8 cellular contexts compared by ENCODE assay signal in genomic region chr1:6260961-6261614, GRCh38. TPM values are rescaled to one million over a fixed set of nuclear protein-coding genes. Genes with fewer than 3 reads are reported as not detected.
A peak's percentile ranks its signal among the peaks of the same experiment; 100 is the strongest.
DNase-seq lines count a peak whose midpoint lies in the region; ATAC-seq, FAIRE-seq and TF ChIP-seq lines count a peak whose summit lies in the region.

Gene GPR153 (minus strand): TSS chr1:6261098. CDS start chr1:6254905, 6,193 bp downstream.

- peak in 1 of 2 donors; percentile 24 for ATAC-seq in CD4-positive, CD25-positive, alpha-beta regulatory T cell (ENCODE audit: low read depth in 2 of 2)
- ATAC-seq in K562 (peak; percentile 77), HG03280 (IDR thresholded peaks at IDR 0.05; ENCODE audit: unreplicated experiment) (no peak)

- CTCF ChIA-PET in K562 (lab: Yijun Ruan, JAX; ENCODE audit: low intra/inter-chr PET ratio): no interaction called here

- dilution Hi-C loops in keratinocyte (cut with MboI; ENCODE audit: extremely low pct_ligation_motif_present, low sequenced_read_pairs): no loop called here

- peak within 1 kb of the TSS; percentile 47 to 88 (median 67) for H3K4me3 Mint-ChIP-seq in CD4-positive, CD25-positive, alpha-beta regulatory T cell
- peak within 1 kb of the TSS; percentile 61 for H3K4me3 Mint-ChIP-seq in HFFc6

- TF ChIP-seq CTCF in HFFc6 (IDR thresholded peaks at IDR 0.05): no peak
- no peak for TF ChIP-seq CTCF in K562 (IDR thresholded peaks at IDR 0.05 in 2 of 3, conservative IDR thresholded peaks at IDR 0.05 in 1 of 3; ENCODE audit: insufficient read depth in 2 of 3, low read depth in 1 of 3, low read length in 3 of 3)
- TF ChIP-seq CTCF in keratinocyte (optimal IDR thresholded peaks at IDR 0.05 in 1 of 3, IDR thresholded peaks at IDR 0.05 in 1 of 3, conservative IDR thresholded peaks at IDR 0.05 in 1 of 3; ENCODE audit: extremely low read depth in 1 of 3, insufficient read depth in 2 of 3, low read length in 3 of 3): no peak

- peaks cover 26% of the 10 kb centered on the region for H3K27me3 Mint-ChIP-seq in CD4-positive, CD25-positive, alpha-beta regulatory T cell
- peaks cover 5% of the 10 kb centered on the region for H3K27me3 Mint-ChIP-seq in HFFc6 (ENCODE audit: insufficient read depth)

- H3K4me1 Mint-ChIP-seq in CD4-positive, CD25-positive, alpha-beta regulatory T cell: peaks cover 0 to 8% (median 3%) of the 10 kb centered on the region in 4 donors
- no peaks in the 10 kb centered on the region; the same call in 1 of the 2 replicates for H3K4me1 Mint-ChIP-seq in HFFc6 (ENCODE audit: low read depth)

- no TSS peak for BruUV-seq in K562 (replicated peaks; lab: Mats Ljungman, UMichigan)

- 3% methylated on average over 34 of the region's 78 CpGs for WGBS in K562 (ENCODE audit: insufficient coverage, low coverage, missing lambda C conversion rate)

- intact Hi-C loops in K562 (cut with micrococcal nuclease): no loop called here

- peaks cover 0 to 2% (median 0%) of the 10 kb centered on the region in 7 donors for H3K9me3 Mint-ChIP-seq in CD4-positive, CD25-positive, alpha-beta regulatory T cell
- H3K9me3 Mint-ChIP-seq in HFFc6: no peaks in the 10 kb centered on the region

- H3K79me2 ChIP-seq in K562 (ENCODE audit: control insufficient read depth, insufficient read depth, low read length): no peaks in the 10 kb centered on the region
- no peaks in the 10 kb centered on the region for H3K79me2 ChIP-seq in keratinocyte (ENCODE audit: control insufficient read depth, insufficient read depth, low read length)

- no peak for TF ChIP-seq RAD21 in K562 (CRISPR knock-in tag; conservative IDR thresholded peaks at IDR 0.05 in 1 of 2, IDR thresholded peaks at IDR 0.05 in 1 of 2)

- peaks cover 3% of the 10 kb centered on the region for H3K36me3 Mint-ChIP-seq in CD4-positive, CD25-positive, alpha-beta regulatory T cell
- H3K36me3 Mint-ChIP-seq in HFFc6 (ENCODE audit: low read depth): no peaks in the 10 kb centered on the region

- H4K20me1 ChIP-seq in K562 (replicated peaks; ENCODE audit: control insufficient read depth, insufficient read depth, low read length) (peaks cover 26% of the 10 kb centered on the region), keratinocyte (ENCODE audit: control insufficient read depth, extremely low read depth, insufficient read depth, low read length) (no peaks in the 10 kb centered on the region)

- TF ChIP-seq POLR2A in K562 (conservative IDR thresholded peaks at IDR 0.05): no peak

- H3K4me2 ChIP-seq in K562 (ENCODE audit: insufficient read depth, low read length): peak within 1 kb of the TSS; percentile 71
- peak within 1 kb of the TSS; percentile 66 for H3K4me2 ChIP-seq in keratinocyte (ENCODE audit: control insufficient read depth, extremely low read depth, insufficient read depth, low read depth, low read length)

- H3K27ac Mint-ChIP-seq in CD4-positive, CD25-positive, alpha-beta regulatory T cell: no peak within 1 kb of the TSS
- H3K27ac Mint-ChIP-seq in HFFc6: no peak within 1 kb of the TSS

- DNase-seq in CD4-positive, CD25-positive, alpha-beta regulatory T cell: peak in 1 of 3 donors; percentile 45
- DNase-seq in HFFc6 (no peak), T follicular helper cell (ENCODE audit: low read depth) (peak; percentile 5), K562 (ENCODE audit: extremely low read depth in 1 of 4, low spot score in 3 of 4) (peak; percentile 82 to 96 (median 92)), keratinocyte (ENCODE audit: low read depth, low spot score) (no peak), middle frontal gyrus (ENCODE audit: extremely low spot score, low spot score) (no peak)
- DNase-seq in stimulated activated CD4-positive, alpha-beta T cell treated with anti-CD3 and anti-CD28 coated beads, Interleukin-2, amount 100 ng/mL, for 48 hours: peak; percentile 37 to 39

- no peak within 1 kb of the TSS for H3K4me3 ChIP-seq in CD4-positive, CD25-positive, alpha-beta regulatory T cell (ENCODE audit: low read depth, low read length)
- H3K4me3 ChIP-seq in K562 (peak within 1 kb of the TSS; percentile 50), keratinocyte (ENCODE audit: control insufficient read depth in 2 of 3, extremely low read depth in 1 of 3, insufficient read depth in 2 of 3, low read depth in 1 of 3, low read length in 3 of 3) (peak within 1 kb of the TSS; percentile 56 to 73 (median 71))

- H3K27ac ChIP-seq in CD4-positive, CD25-positive, alpha-beta regulatory T cell (ENCODE audit: insufficient read depth, low read length, poor library complexity, severe bottlenecking): no peak within 1 kb of the TSS
- H3K27ac ChIP-seq in K562 (ENCODE audit: extremely low read depth, low read depth, low read length) (no peak within 1 kb of the TSS), keratinocyte (ENCODE audit: control insufficient read depth, insufficient read depth, low read length) (peak within 1 kb of the TSS; percentile 4)

- in situ Hi-C loops in K562 (cut with MboI): loop anchor here (25.0 kb wide), 1 partner anchor 951 kb away; no protein-coding TSS in a partner anchor

- H3K27me3 ChIP-seq in CD4-positive, CD25-positive, alpha-beta regulatory T cell (ENCODE audit: control insufficient read depth, insufficient read depth, low read length): no peaks in the 10 kb centered on the region
- H3K27me3 ChIP-seq in K562 (ENCODE audit: control insufficient read depth in 2 of 2, insufficient read depth in 2 of 2, low read length in 2 of 2) (peaks cover 0 to 15% of the 10 kb centered on the region in 2 experiments; a peak in 2 of 5 replicates), keratinocyte (ENCODE audit: control insufficient read depth, extremely low read depth, insufficient read depth, low read length) (no peaks in the 10 kb centered on the region)

- H2AFZ ChIP-seq in K562 (ENCODE audit: low read depth, low read length) (peak within 1 kb of the TSS; percentile 71), keratinocyte (ENCODE audit: control insufficient read depth, low read length) (peak within 1 kb of the TSS; percentile 6)

- H3K9me1 ChIP-seq in K562 (ENCODE audit: control insufficient read depth, insufficient read depth, low read length): no peaks in the 10 kb centered on the region
- peaks cover 3% of the 10 kb centered on the region for H3K9me1 ChIP-seq in keratinocyte (ENCODE audit: control insufficient read depth, extremely low read depth, insufficient read depth, low read length)

- H3K4me1 ChIP-seq in CD4-positive, CD25-positive, alpha-beta regulatory T cell (ENCODE audit: control insufficient read depth, insufficient read depth, low read length, poor library complexity, severe bottlenecking): peaks cover 16% of the 10 kb centered on the region
- H3K4me1 ChIP-seq in K562 (replicated peaks in 1 of 2; ENCODE audit: control insufficient read depth in 2 of 2, insufficient read depth in 2 of 2, low read length in 2 of 2) (peaks cover 0 to 66% of the 10 kb centered on the region in 2 experiments; a peak in 3 of 5 replicates), keratinocyte (ENCODE audit: control insufficient read depth, extremely low read depth, insufficient read depth, low read length) (peaks cover 21% of the 10 kb centered on the region)

- H3K9ac ChIP-seq in K562 (ENCODE audit: insufficient read depth in 1 of 2, low read depth in 2 of 2, low read length in 2 of 2): peak within 1 kb of the TSS; percentile 16 to 84; a peak in 3 of 4 replicates
- H3K9ac ChIP-seq in keratinocyte (ENCODE audit: control insufficient read depth, extremely low read depth, insufficient read depth, low read length): peak within 1 kb of the TSS; percentile 52

- FAIRE-seq in K562 (lab: Jason Lieb, UNC) (no peak), keratinocyte (lab: Jason Lieb, UNC) (no peak)

- POLR2A ChIA-PET in K562 (lab: Yijun Ruan, JAX): interaction anchor here (0.6 kb wide), 1 partner anchor 337 kb away, joined by 3 read pairs; no protein-coding TSS in a partner anchor

- H3K36me3 ChIP-seq in CD4-positive, CD25-positive, alpha-beta regulatory T cell (ENCODE audit: control insufficient read depth, insufficient read depth, low read length): no peaks in the 10 kb centered on the region
- H3K36me3 ChIP-seq in K562 (ENCODE audit: control insufficient read depth, insufficient read depth, low read length) (no peaks in the 10 kb centered on the region; the same call in 1 of the 3 replicates), keratinocyte (ENCODE audit: control insufficient read depth in 2 of 2, extremely low read depth in 1 of 2, insufficient read depth in 2 of 2, low read length in 2 of 2) (peaks cover 6 to 12% of the 10 kb centered on the region in 2 experiments)

- H3K9me3 ChIP-seq in CD4-positive, CD25-positive, alpha-beta regulatory T cell (ENCODE audit: control insufficient read depth in 2 of 2, low read length in 2 of 2): no peaks in the 10 kb centered on the region
- H3K9me3 ChIP-seq in K562 (replicated peaks; ENCODE audit: control insufficient read depth, insufficient read depth, low read depth, low read length): no peaks in the 10 kb centered on the region
- H3K9me3 ChIP-seq in keratinocyte (ENCODE audit: control insufficient read depth, low read depth, low read length): no peaks in the 10 kb centered on the region

- TF ChIP-seq EP300 in K562 (IDR thresholded peaks at IDR 0.05; ENCODE audit: low read length): no peak

RNA-seq across cellular contexts. Expression of gene GPR153, which starts in this region (rescaled TPM):
- total RNA-seq in CD4-positive, CD25-positive, alpha-beta regulatory T cell: 0.15 TPM
- polyA plus RNA-seq in CD4-positive, CD25-positive, alpha-beta regulatory T cell: not detected
- total RNA-seq in HFFc6 (2021; fragmentation: NEBNext Ultra II Directional; extraction: Animal tissue kit (Norgen Biotek cat#: 25700)): 1 to 10 TPM; 6.0 to 7.9 (median 7.2) TPM
- 0.90 and 4.5 TPM in 2 replicates for total RNA-seq in K562 (2011; cell fraction: chromatin; rRNA removed; ENCODE audit: low replicate concordance)
- 2.9 and 4.0 TPM in 2 replicates for total RNA-seq in K562 (2011; cell fraction: nucleolus; rRNA removed)
- 1.5 and 1.6 TPM in 2 replicates for total RNA-seq in K562 (2011; cell fraction: nucleoplasm; rRNA removed)
- total RNA-seq in K562 (2014; rRNA removed) (0.41 and 1.0 TPM in 2 replicates), K562 (2014; rRNA removed; fragmentation: Illumina TruSeq; extraction: Trizol) (0.25 and 0.26 TPM in 2 replicates), K562 (2015; rRNA removed; fragmentation: Illumina TruSeq; extraction: Trizol) (0.49 and 0.51 TPM in 2 replicates), K562 (2021) (1.3 and 1.5 TPM in 2 replicates)
- polyA plus RNA-seq in K562 (2011; rRNA removed) (0.54 and 0.65 TPM in 2 replicates), K562 (2014; fragmentation: Illumina TruSeq; extraction: Trizol) (0.54 and 0.71 TPM in 2 replicates), K562 (2014; fragmentation: Nextera tagmentation; extraction: Ambion mirVana) (under 1 TPM; 0.01 to 0.03 TPM), K562 (2014; rRNA removed) (0.85 and 0.90 TPM in 2 replicates), keratinocyte (7.2 to 14.2 TPM (median 11.0 TPM) in 3 replicates)
- polyA plus RNA-seq in K562 (2011; cell fraction: cytosol; rRNA removed): 0.63 and 2.3 TPM in 2 replicates
- polyA plus RNA-seq in K562 (2011; cell fraction: nucleus; rRNA removed): 1.1 and 3.9 TPM in 2 replicates
- 0.79 and 0.86 TPM in 2 replicates for polyA plus RNA-seq in K562 (2012)
- polyA minus RNA-seq in K562 (2011; rRNA and poly(A)+ RNA removed): 0.30 and 0.81 TPM in 2 replicates
- polyA minus RNA-seq in K562 (2011; cell fraction: cytosol; rRNA and poly(A)+ RNA removed): 0.86 and 1.2 TPM in 2 replicates
- polyA minus RNA-seq in K562 (2011; cell fraction: nucleus; rRNA and poly(A)+ RNA removed): 0.89 and 1.2 TPM in 2 replicates
- polyA plus RNA-seq in keratinocyte (2011; ENCODE audit: low read depth): 1.6 TPM
- 6.3 and 12.9 TPM in 2 replicates for polyA plus RNA-seq in keratinocyte (2011; cell fraction: cytosol; rRNA removed)
- polyA plus RNA-seq in keratinocyte (2011; cell fraction: nucleus; rRNA removed): 19.4 and 28.3 TPM in 2 replicates
- 10.2 and 14.6 TPM in 2 replicates for polyA plus RNA-seq in keratinocyte (2012; ENCODE audit: low replicate concordance)
- polyA minus RNA-seq in keratinocyte: 12.7 to 36.7 TPM (median 22.7 TPM) in 3 replicates
- polyA minus RNA-seq in keratinocyte (2011; cell fraction: cytosol; rRNA and poly(A)+ RNA removed): 28.4 TPM
- 13.3 and 15.6 TPM in 2 replicates for polyA minus RNA-seq in keratinocyte (2011; cell fraction: nucleus; rRNA and poly(A)+ RNA removed)

Comparison
In these comparisons a context has a peak if more than half of its experiments do, and no peak if none do; other contexts are left out.
1. DNase-seq: peak in T follicular helper cell (single experiment), K562 (4 of 4) and stimulated activated CD4-positive, alpha-beta T cell treated with anti-CD3 and anti-CD28 coated beads, Interleukin-2, amount 100 ng/mL, for 48 hours (2 of 2); none in HFFc6 (single experiment), keratinocyte (single experiment) and middle frontal gyrus (single experiment).